In genomic region chr14:54475911-54476310, GRCh38 we compare ENCODE assay signal across 20 cellular contexts. TPM values are rescaled to one million over a fixed set of nuclear protein-coding genes. Genes with fewer than 3 reads are reported as not detected.
A peak's percentile ranks its signal among the peaks of the same experiment; 100 is the strongest.
DNase-seq lines count a peak whose midpoint lies in the region; ATAC-seq lines count a peak whose summit lies in the region.
"Had no signal": no experiment of that assay in that cellular context is flagged by ENCODE, and none has a peak within 500 bp of the region (broad histone marks: within the 10 kb centered on the region; RNA-seq: fewer than 3 reads in every experiment).

No MANE protein-coding gene starts in this region.

- H3K36me3 ChIP-seq in ACC112 (ENCODE audit: insufficient read depth, low read length), result peaks cover 30% of the 10 kb centered on the region
- peaks cover 33% of the 10 kb centered on the region for H3K36me3 ChIP-seq in adipocyte (ENCODE audit: control insufficient read depth, insufficient read depth, low read length, severe bottlenecking)
- H3K36me3 ChIP-seq in mesenchymal stem cell (ENCODE audit: control insufficient read depth in 1 of 2, insufficient read depth in 2 of 2, low read depth in 1 of 2, low read length in 2 of 2), result peaks cover 7 to 79% of the 10 kb centered on the region in 2 experiments

- WGBS in mesenchymal stem cell, result 100% methylated on average over 4 of the region's 4 CpGs

- H3K79me2 ChIP-seq in ACC112 (ENCODE audit: control insufficient read depth, insufficient read depth, low read length, unreplicated experiment), result peaks cover 5% of the 10 kb centered on the region

- H3K9me3 ChIP-seq in adipocyte (ENCODE audit: control insufficient read depth, low read length) (no peaks in the 10 kb centered on the region), mesenchymal stem cell (ENCODE audit: control insufficient read depth, low read length) (no peaks in the 10 kb centered on the region)
- H3K9me3 ChIP-seq: A549 had no signal

- no peak overlapping the region for H2BK12ac ChIP-seq in mesenchymal stem cell (ENCODE audit: low read length in 2 of 2)

- H3K4me1 ChIP-seq in ACC112 (ENCODE audit: control insufficient read depth, insufficient read depth, low read length, unreplicated experiment) (peaks cover 5% of the 10 kb centered on the region), adipocyte (ENCODE audit: control insufficient read depth, insufficient read depth, low read length) (peaks cover 53% of the 10 kb centered on the region), mesenchymal stem cell (ENCODE audit: control insufficient read depth, insufficient read depth, low read depth, low read length) (peaks cover 2% of the 10 kb centered on the region)

- no peak overlapping the region for H2AK5ac ChIP-seq in mesenchymal stem cell (ENCODE audit: low read length, severe bottlenecking)

- in situ Hi-C loops in G401 (cut with HindIII; ENCODE audit: low sequenced_read_pairs), result no loop called here

- no peak overlapping the region for H2BK5ac ChIP-seq in mesenchymal stem cell (ENCODE audit: low read depth, low read length, poor library complexity, severe bottlenecking)

- H3K4ac ChIP-seq in mesenchymal stem cell (ENCODE audit: low read depth in 1 of 2, low read length in 2 of 2), result no peak overlapping the region

- ATAC-seq in HG03025 (IDR thresholded peaks at IDR 0.05; ENCODE audit: low FRiP score, unreplicated experiment) (no peak), HG02588 (IDR thresholded peaks at IDR 0.05; ENCODE audit: unreplicated experiment) (no peak)
- ATAC-seq: A549 had no signal

- no peak overlapping the region for H4K8ac ChIP-seq in mesenchymal stem cell (ENCODE audit: low read length)

- H3K27me3 ChIP-seq in ACC112 (ENCODE audit: insufficient read depth, low read length), result no peaks in the 10 kb centered on the region
- no peaks in the 10 kb centered on the region for H3K27me3 ChIP-seq in adipocyte (replicated peaks; ENCODE audit: control insufficient read depth, insufficient read depth, low read length)
- H3K27me3 ChIP-seq in mesenchymal stem cell (ENCODE audit: control insufficient read depth in 1 of 2, insufficient read depth in 1 of 2, low read length in 2 of 2), result no peaks in the 10 kb centered on the region

- DNase-seq in G401 (ENCODE audit: low spot score), result peak; percentile 20
- peak; percentile 56 for DNase-seq in adipocyte (ENCODE audit: low read depth)
- DNase-seq in mesenchymal stem cell, result no peak
- DNase-seq in NCI-H2196 treated with DMSO at 0.1 percent for 48 hours (lab: John Stamatoyannopoulos, UW; ENCODE audit: unreplicated experiment), result no peak
- DNase-seq in mesenteric fat pad (ENCODE audit: low spot score), result no peak
- DNase-seq: CD4-positive, alpha-beta memory T cell; DND-41; GF-D8; HCEC 1CT; KBM-7; NCI-H1048; NCI-H345; NCI-H69; NK-92 treated with Interleukin-12 subunit alpha and Interleukin-12 subunit beta, amount 100 ng/mL, for 24 hours; OCI-M1; RPMI8226 had no signal

- peaks cover 1% of the 10 kb centered on the region for H3K79me1 ChIP-seq in mesenchymal stem cell (replicated peaks; ENCODE audit: low read length, poor library complexity, severe bottlenecking)

- H3K9ac ChIP-seq in adipocyte (ENCODE audit: low read length), result no peak overlapping the region
- H3K9ac ChIP-seq in mesenchymal stem cell (ENCODE audit: low read length), result peak overlapping the region; percentile 52

- no peak overlapping the region for H2AFZ ChIP-seq in ACC112 (ENCODE audit: low read length, unreplicated experiment)
- no peak overlapping the region for H2AFZ ChIP-seq in mesenchymal stem cell (ENCODE audit: low read depth, low read length)

- H3K23ac ChIP-seq in mesenchymal stem cell (ENCODE audit: low read length in 2 of 2), result no peak overlapping the region

- no peak overlapping the region for H2BK120ac ChIP-seq in mesenchymal stem cell (ENCODE audit: low read depth, low read length)

- no peak overlapping the region for H3K4me2 ChIP-seq in mesenchymal stem cell (ENCODE audit: low read length, poor library complexity, severe bottlenecking)
- H3K4me2 ChIP-seq: A549 had no signal

- peak overlapping the region; percentile 25 for H3K27ac ChIP-seq in ACC112 (ENCODE audit: low read depth, low read length)
- H3K27ac ChIP-seq in mesenchymal stem cell (ENCODE audit: low read length, poor library complexity, severe bottlenecking), result no peak overlapping the region
- H3K27ac ChIP-seq: A549 had no signal

- H3K18ac ChIP-seq in mesenchymal stem cell (ENCODE audit: low read depth in 1 of 2, low read length in 2 of 2), result no peak overlapping the region

- H3K14ac ChIP-seq in mesenchymal stem cell (ENCODE audit: low read length in 2 of 2), result no peak overlapping the region

- H3K4me3 ChIP-seq in ACC112 (ENCODE audit: low read depth, low read length) (no peak overlapping the region), adipocyte (ENCODE audit: low read length) (peak overlapping the region; percentile 4), mesenchymal stem cell (ENCODE audit: insufficient read depth in 1 of 2, low read depth in 1 of 2, low read length in 2 of 2) (no peak overlapping the region)
- H3K4me3 ChIP-seq: A549 had no signal

- no peak overlapping the region for H4K91ac ChIP-seq in mesenchymal stem cell (ENCODE audit: low read length)

- H2BK15ac ChIP-seq in mesenchymal stem cell (ENCODE audit: low read depth, poor library complexity, severe bottlenecking), result no peak overlapping the region

RNA-seq across cellular contexts. Expression of gene GMFB, which starts 12.9 kb away (rescaled TPM):
- 94.1 and 134 TPM in 2 replicates for total RNA-seq in G401 (2014; rRNA removed; shearing (Covaris generic))
- polyA plus RNA-seq in mesenchymal stem cell (2013, experiment 1 of 2), result 44.1 TPM
- 45.1 TPM for polyA plus RNA-seq in mesenchymal stem cell (2013, experiment 2 of 2)
- 86.0 TPM for total RNA-seq in mesenteric fat pad

RNA-seq across cellular contexts. Expression of gene CGRRF1, which starts 33.8 kb away (rescaled TPM):
- total RNA-seq in G401 (2014; rRNA removed; shearing (Covaris generic)), result 14.7 and 26.9 TPM in 2 replicates
- polyA plus RNA-seq in mesenchymal stem cell (2013, experiment 1 of 2), result 13.6 TPM
- polyA plus RNA-seq in mesenchymal stem cell (2013, experiment 2 of 2), result 14.4 TPM
- total RNA-seq in mesenteric fat pad, result 23.3 TPM

RNA-seq across cellular contexts. Expression of gene CNIH1, which starts 34.7 kb away (rescaled TPM):
- 257 and 284 TPM in 2 replicates for total RNA-seq in G401 (2014; rRNA removed; shearing (Covaris generic))
- polyA plus RNA-seq in mesenchymal stem cell (2013, experiment 1 of 2), result 195 TPM
- 199 TPM for polyA plus RNA-seq in mesenchymal stem cell (2013, experiment 2 of 2)
- total RNA-seq in mesenteric fat pad, result 101 TPM

Comparison
In these comparisons a context has a peak if more than half of its experiments do, and no peak if none do; other contexts are left out.
1. DNase-seq: peak in G401 (single experiment) and adipocyte (single experiment); none in mesenchymal stem cell (single experiment), NCI-H2196 treated with DMSO at 0.1 percent for 48 hours (single experiment) and mesenteric fat pad (single experiment).